Comparison of ENCODE assay signal across 8 cellular contexts in genomic region chr1:172609528-172609927, GRCh38. TPM values are rescaled to one million over a fixed set of nuclear protein-coding genes. Genes with fewer than 3 reads are reported as not detected.
DNase-seq lines count a peak whose midpoint lies in the region; ATAC-seq and TF ChIP-seq lines count a peak whose summit lies in the region.

No MANE protein-coding gene starts in this region.

- POLR2A ChIA-PET in HEK293T (lab: Yijun Ruan, JAX): no interaction called here

- no peak for ATAC-seq in lung (ENCODE audit: insufficient read depth, low FRiP score)
- no peak for ATAC-seq in HG03378 (IDR thresholded peaks at IDR 0.05; ENCODE audit: unreplicated experiment)
- no peak for ATAC-seq in upper lobe of right lung

- DNase-seq in DMS114 treated with DMSO at 0.1 percent for 48 hours (lab: John Stamatoyannopoulos, UW; ENCODE audit: unreplicated experiment) (peak; percentile 16), amniotic epithelial cell (ENCODE audit: low read depth) (peak; percentile 24), lung (ENCODE audit: low spot score) (no peak), DMS79 treated with DMSO at 0.1 percent for 48 hours (lab: John Stamatoyannopoulos, UW) (no peak), HEK293T (ENCODE audit: extremely low spot score) (no peak), upper lobe of right lung (no peak)
- DNase-seq in Jurkat, Clone E6-1 (ENCODE audit: low read depth, low spot score): peak; percentile 48

- no peak overlapping the region for H3K4me3 ChIP-seq in Jurkat, Clone E6-1 (ENCODE audit: low read length)
- H3K4me3 ChIP-seq in lung (no peak overlapping the region), upper lobe of right lung (no peak overlapping the region)

- H3K27me3 ChIP-seq in lung (ENCODE audit: control insufficient read depth, insufficient read depth): no peaks in the 10 kb centered on the region
- no peaks in the 10 kb centered on the region for H3K27me3 ChIP-seq in upper lobe of right lung

- H3K4me1 ChIP-seq in lung (ENCODE audit: control insufficient read depth in 2 of 2, insufficient read depth in 2 of 2, low read length in 2 of 2) (no peaks in the 10 kb centered on the region), upper lobe of right lung (no peaks in the 10 kb centered on the region)

- WGBS in lung, 2 donors: 95 to 98% methylated on average over 3 of the region's 3 CpGs

- H3K27ac ChIP-seq in lung (ENCODE audit: low read depth in 1 of 2, low read length in 1 of 2): no peak overlapping the region
- H3K27ac ChIP-seq in upper lobe of right lung: no peak overlapping the region

- intact Hi-C loops in upper lobe of right lung (cut with DNase I): no loop called here

- TF ChIP-seq CTCF in lung (IDR thresholded peaks at IDR 0.05; ENCODE audit: control extremely low read depth, extremely low read depth): peak; percentile 13
- TF ChIP-seq CTCF in upper lobe of right lung (IDR thresholded peaks at IDR 0.05): no peak

- H3K9me3 ChIP-seq in lung (ENCODE audit: control insufficient read depth in 2 of 2, insufficient read depth in 1 of 2, low read length in 1 of 2) (no peaks in the 10 kb centered on the region), upper lobe of right lung (no peaks in the 10 kb centered on the region)

- CTCF ChIA-PET in HEK293T (lab: Yijun Ruan, JAX): interaction anchor here (1.3 kb wide), 1 partner anchor 109 kb away, joined by 3 read pairs; no protein-coding TSS in a partner anchor

- H3K36me3 ChIP-seq in lung (ENCODE audit: control insufficient read depth in 2 of 2, insufficient read depth in 2 of 2, low read length in 2 of 2): peaks cover 4 to 10% of the 10 kb centered on the region in 2 donors
- peaks cover 42% of the 10 kb centered on the region for H3K36me3 ChIP-seq in upper lobe of right lung

TF ChIP-seq in HEK293T, 16 proteins besides CTCF, POLR2A, EP300 and RAD21:
- TF ChIP-seq L3MBTL2 (conservative IDR thresholded peaks at IDR 0.05) (no peak), NFRKB (IDR thresholded peaks at IDR 0.05) (no peak), LEF1 (IDR thresholded peaks at IDR 0.05; ENCODE audit: borderline replicate concordance) (no peak), ZNF384 (IDR thresholded peaks at IDR 0.05) (no peak), PKNOX1 (IDR thresholded peaks at IDR 0.05) (no peak), ARNT (IDR thresholded peaks at IDR 0.05) (no peak), TARDBP (IDR thresholded peaks at IDR 0.05) (no peak), FOXA1 (IDR thresholded peaks at IDR 0.05) (no peak), ELF4 (IDR thresholded peaks at IDR 0.05) (no peak), FOXM1 (IDR thresholded peaks at IDR 0.05; ENCODE audit: borderline replicate concordance) (no peak), SP1 (IDR thresholded peaks at IDR 0.05) (no peak), FOXK2 (IDR thresholded peaks at IDR 0.05) (no peak), HDGF (IDR thresholded peaks at IDR 0.05; ENCODE audit: borderline replicate concordance) (no peak), BHLHE40 (IDR thresholded peaks at IDR 0.05; ENCODE audit: borderline replicate concordance) (no peak), CTBP1 (IDR thresholded peaks at IDR 0.05; ENCODE audit: borderline replicate concordance) (no peak), SUZ12 (IDR thresholded peaks at IDR 0.05) (no peak)

RNA-seq across cellular contexts. Expression of gene FASLG, which starts 49.4 kb away (rescaled TPM):
- polyA plus RNA-seq in Jurkat, Clone E6-1 (2012; ENCODE audit: insufficient read depth, insufficient read length): not detected
- total RNA-seq in lung (under 1 TPM in 1 of 2 donors, not detected in 1; 0.34 TPM), upper lobe of right lung (1.3 TPM)
- under 1 TPM; 0.20 to 0.30 TPM for polyA plus RNA-seq in lung

Comparison
In these comparisons a context has a peak if more than half of its experiments do, and no peak if none do; other contexts are left out.
1. DNase-seq: peak in DMS114 treated with DMSO at 0.1 percent for 48 hours (single experiment), Jurkat, Clone E6-1 (single experiment) and amniotic epithelial cell (single experiment); none in lung (single experiment), DMS79 treated with DMSO at 0.1 percent for 48 hours (single experiment), HEK293T (single experiment) and upper lobe of right lung (single experiment).